1 cellular context compared by ENCODE assay signal in the genomic region with DNA sequence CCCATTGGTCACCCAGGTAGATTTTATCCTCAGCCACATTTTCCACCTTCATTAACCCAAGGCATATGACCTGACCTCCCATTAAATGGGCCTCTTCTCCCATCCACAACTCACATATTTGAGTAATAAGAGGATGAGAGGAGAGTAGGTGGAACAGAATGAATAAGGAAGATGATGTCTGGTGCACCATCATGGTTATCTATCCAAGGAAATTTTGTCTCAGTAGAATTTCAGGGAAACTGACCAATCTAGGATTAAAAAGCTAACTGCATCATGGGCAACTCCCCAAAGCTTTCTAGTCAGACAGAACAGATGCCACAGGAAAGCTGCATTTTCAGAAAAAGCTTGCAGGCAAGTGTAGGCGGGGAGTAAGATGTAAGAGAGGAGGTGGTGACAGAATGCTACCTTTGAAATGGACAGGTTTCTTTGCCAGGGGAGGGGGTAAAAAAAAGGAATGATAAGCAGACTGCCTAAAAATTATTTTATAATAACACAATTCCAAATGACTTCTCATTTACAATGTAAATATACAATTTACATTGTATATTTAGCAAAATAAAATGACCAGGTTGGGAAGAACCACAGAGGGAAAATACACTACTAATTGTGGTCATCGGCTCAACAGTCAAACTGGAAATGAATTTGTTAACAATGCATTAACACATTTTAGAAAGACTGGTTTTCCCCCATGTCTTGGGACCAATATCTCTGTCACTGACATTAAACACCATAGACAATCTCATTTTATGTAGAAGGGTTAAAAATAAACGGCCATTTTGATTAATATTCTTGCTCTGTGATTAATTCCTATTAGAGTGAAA.
TF ChIP-seq lines count a peak whose summit lies in the region.

No MANE protein-coding gene starts in this region.

TF ChIP-seq in WTC11, 78 proteins besides CTCF, POLR2A, EP300 and RAD21 (continued from another document):
- TF ChIP-seq, protein P1, sequence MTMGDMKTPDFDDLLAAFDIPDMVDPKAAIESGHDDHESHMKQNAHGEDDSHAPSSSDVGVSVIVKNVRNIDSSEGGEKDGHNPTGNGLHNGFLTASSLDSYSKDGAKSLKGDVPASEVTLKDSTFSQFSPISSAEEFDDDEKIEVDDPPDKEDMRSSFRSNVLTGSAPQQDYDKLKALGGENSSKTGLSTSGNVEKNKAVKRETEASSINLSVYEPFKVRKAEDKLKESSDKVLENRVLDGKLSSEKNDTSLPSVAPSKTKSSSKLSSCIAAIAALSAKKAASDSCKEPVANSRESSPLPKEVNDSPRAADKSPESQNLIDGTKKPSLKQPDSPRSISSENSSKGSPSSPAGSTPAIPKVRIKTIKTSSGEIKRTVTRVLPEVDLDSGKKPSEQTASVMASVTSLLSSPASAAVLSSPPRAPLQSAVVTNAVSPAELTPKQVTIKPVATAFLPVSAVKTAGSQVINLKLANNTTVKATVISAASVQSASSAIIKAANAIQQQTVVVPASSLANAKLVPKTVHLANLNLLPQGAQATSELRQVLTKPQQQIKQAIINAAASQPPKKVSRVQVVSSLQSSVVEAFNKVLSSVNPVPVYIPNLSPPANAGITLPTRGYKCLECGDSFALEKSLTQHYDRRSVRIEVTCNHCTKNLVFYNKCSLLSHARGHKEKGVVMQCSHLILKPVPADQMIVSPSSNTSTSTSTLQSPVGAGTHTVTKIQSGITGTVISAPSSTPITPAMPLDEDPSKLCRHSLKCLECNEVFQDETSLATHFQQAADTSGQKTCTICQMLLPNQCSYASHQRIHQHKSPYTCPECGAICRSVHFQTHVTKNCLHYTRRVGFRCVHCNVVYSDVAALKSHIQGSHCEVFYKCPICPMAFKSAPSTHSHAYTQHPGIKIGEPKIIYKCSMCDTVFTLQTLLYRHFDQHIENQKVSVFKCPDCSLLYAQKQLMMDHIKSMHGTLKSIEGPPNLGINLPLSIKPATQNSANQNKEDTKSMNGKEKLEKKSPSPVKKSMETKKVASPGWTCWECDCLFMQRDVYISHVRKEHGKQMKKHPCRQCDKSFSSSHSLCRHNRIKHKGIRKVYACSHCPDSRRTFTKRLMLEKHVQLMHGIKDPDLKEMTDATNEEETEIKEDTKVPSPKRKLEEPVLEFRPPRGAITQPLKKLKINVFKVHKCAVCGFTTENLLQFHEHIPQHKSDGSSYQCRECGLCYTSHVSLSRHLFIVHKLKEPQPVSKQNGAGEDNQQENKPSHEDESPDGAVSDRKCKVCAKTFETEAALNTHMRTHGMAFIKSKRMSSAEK (CRISPR knock-in tag; IDR thresholded peaks at IDR 0.05; ENCODE audit: borderline replicate concordance) = no peak
- TF ChIP-seq, protein P2, sequence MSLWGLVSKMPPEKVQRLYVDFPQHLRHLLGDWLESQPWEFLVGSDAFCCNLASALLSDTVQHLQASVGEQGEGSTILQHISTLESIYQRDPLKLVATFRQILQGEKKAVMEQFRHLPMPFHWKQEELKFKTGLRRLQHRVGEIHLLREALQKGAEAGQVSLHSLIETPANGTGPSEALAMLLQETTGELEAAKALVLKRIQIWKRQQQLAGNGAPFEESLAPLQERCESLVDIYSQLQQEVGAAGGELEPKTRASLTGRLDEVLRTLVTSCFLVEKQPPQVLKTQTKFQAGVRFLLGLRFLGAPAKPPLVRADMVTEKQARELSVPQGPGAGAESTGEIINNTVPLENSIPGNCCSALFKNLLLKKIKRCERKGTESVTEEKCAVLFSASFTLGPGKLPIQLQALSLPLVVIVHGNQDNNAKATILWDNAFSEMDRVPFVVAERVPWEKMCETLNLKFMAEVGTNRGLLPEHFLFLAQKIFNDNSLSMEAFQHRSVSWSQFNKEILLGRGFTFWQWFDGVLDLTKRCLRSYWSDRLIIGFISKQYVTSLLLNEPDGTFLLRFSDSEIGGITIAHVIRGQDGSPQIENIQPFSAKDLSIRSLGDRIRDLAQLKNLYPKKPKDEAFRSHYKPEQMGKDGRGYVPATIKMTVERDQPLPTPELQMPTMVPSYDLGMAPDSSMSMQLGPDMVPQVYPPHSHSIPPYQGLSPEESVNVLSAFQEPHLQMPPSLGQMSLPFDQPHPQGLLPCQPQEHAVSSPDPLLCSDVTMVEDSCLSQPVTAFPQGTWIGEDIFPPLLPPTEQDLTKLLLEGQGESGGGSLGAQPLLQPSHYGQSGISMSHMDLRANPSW (CRISPR knock-in tag; conservative IDR thresholded peaks at IDR 0.05; ENCODE audit: low read depth) = no peak
- TF ChIP-seq JAZF1 (CRISPR knock-in tag; IDR thresholded peaks at IDR 0.05) = no peak
